ENCODE assay signal across 15 cellular contexts in genomic region chr14:50310445-50310844, GRCh38. TPM values are rescaled to one million over a fixed set of nuclear protein-coding genes. Genes with fewer than 3 reads are reported as not detected.
DNase-seq lines count a peak whose midpoint lies in the region; ATAC-seq and TF ChIP-seq lines count a peak whose summit lies in the region.
"Had no signal": no experiment of that assay in that cellular context is flagged by ENCODE, and none has a peak within 500 bp of the region (broad histone marks: within the 10 kb centered on the region; RNA-seq: fewer than 3 reads in every experiment).

No MANE protein-coding gene starts in this region.

- H3K4me3 ChIP-seq in A673 (ENCODE audit: low read depth, low read length, poor library complexity, severe bottlenecking) (peak overlapping the region; percentile 85), DOHH2 (ENCODE audit: low read length) (no peak overlapping the region; the same call in 1 of the 2 replicates), hepatocyte (no peak overlapping the region)

- BruUV-seq in A673 (replicated peaks; lab: Mats Ljungman, UMichigan): no TSS peak

- H4K20me1 ChIP-seq in DOHH2 (ENCODE audit: control insufficient read depth, insufficient read depth, low read depth, low read length) (no peaks in the 10 kb centered on the region), hepatocyte (ENCODE audit: insufficient read depth, poor library complexity, severe bottlenecking) (no peaks in the 10 kb centered on the region)

- H3K9me3 ChIP-seq in A673 (ENCODE audit: low read depth, low read length, poor library complexity, severe bottlenecking): no peaks in the 10 kb centered on the region
- peaks cover 12% of the 10 kb centered on the region for H3K9me3 ChIP-seq in DOHH2 (ENCODE audit: control insufficient read depth, insufficient read depth, low read length)
- no peaks in the 10 kb centered on the region for H3K9me3 ChIP-seq in hepatocyte (ENCODE audit: low read depth)
- H3K9me3 ChIP-seq: BE2C had no signal

- H3K9me2 ChIP-seq in DOHH2 (replicated peaks; ENCODE audit: control insufficient read depth, low read length): no peaks in the 10 kb centered on the region
- H3K9me2 ChIP-seq in hepatocyte (replicated peaks; ENCODE audit: insufficient read depth): no peaks in the 10 kb centered on the region

- H3K79me2 ChIP-seq in DOHH2 (ENCODE audit: control insufficient read depth, low read length) (peaks cover 82% of the 10 kb centered on the region), hepatocyte (peaks cover 71% of the 10 kb centered on the region)

- H3K4me1 ChIP-seq in A673 (ENCODE audit: insufficient read depth, low read length, poor library complexity, severe bottlenecking) (peaks cover 11% of the 10 kb centered on the region), DOHH2 (ENCODE audit: control insufficient read depth, low read length) (peaks cover 22% of the 10 kb centered on the region), hepatocyte (ENCODE audit: insufficient read depth) (peaks cover 11% of the 10 kb centered on the region)
- H3K4me1 ChIP-seq: BE2C had no signal

- ATAC-seq in HG03159 (IDR thresholded peaks at IDR 0.05; ENCODE audit: unreplicated experiment): no peak

- whole genome bisulfite sequencing in hepatocyte (ENCODE audit: low lambda C conversion rate, missing lambda C conversion rate): 98% methylated on average over 4 of the region's 4 CpGs

- H3K36me3 ChIP-seq in A673 (ENCODE audit: insufficient read depth, low read length, poor library complexity, severe bottlenecking): peaks cover 6% of the 10 kb centered on the region
- peaks cover 26% of the 10 kb centered on the region for H3K36me3 ChIP-seq in DOHH2 (ENCODE audit: control insufficient read depth, low read length)
- no peaks in the 10 kb centered on the region for H3K36me3 ChIP-seq in hepatocyte (replicated peaks; ENCODE audit: insufficient read depth, low read depth)
- H3K36me3 ChIP-seq: BE2C had no signal

- no peak for DNase-seq in A673 (ENCODE audit: low spot score)
- no peak for DNase-seq in hepatocyte (ENCODE audit: low spot score)
- no peak for DNase-seq in posterior vena cava (ENCODE audit: low spot score)
- DNase-seq in NCI-H1048 (lab: John Stamatoyannopoulos, UW): no peak
- DNase-seq in midbrain (lab: John Stamatoyannopoulos, UW): no peak
- DNase-seq: aorta, BE2C, foreskin fibroblast, H7, NCI-H1105, NCI-H446 treated with DMSO at 0.1 percent for 48 hours, T-helper 9 cell had no signal

- intact Hi-C loops in A673 (cut with micrococcal nuclease; ENCODE audit: unreplicated experiment) (loop anchor here (5.0 kb wide), 1 partner anchor 443 kb away; no protein-coding TSS in a partner anchor), posterior vena cava (cut with DNase I) (no loop called here)

- H3K27me3 ChIP-seq in A673 (replicated peaks; ENCODE audit: insufficient read depth, low read depth, low read length, poor library complexity) (no peaks in the 10 kb centered on the region), DOHH2 (ENCODE audit: control insufficient read depth, low read length) (no peaks in the 10 kb centered on the region), hepatocyte (no peaks in the 10 kb centered on the region)
- H3K27me3 ChIP-seq: BE2C had no signal

- H3K27ac ChIP-seq in A673 (ENCODE audit: low read depth, low read length, poor library complexity, severe bottlenecking) (no peak overlapping the region), DOHH2 (ENCODE audit: low read depth, low read length) (no peak overlapping the region), VCaP (peak overlapping the region; percentile 88), hepatocyte (no peak overlapping the region)

- POLR2A ChIA-PET in A673 (lab: Charles Lee; ENCODE audit: low non-redundant PET): no interaction called here

- CTCF ChIA-PET in A673 (lab: Charles Lee): no interaction called here

- TF ChIP-seq CTCF in A673 (conservative IDR thresholded peaks at IDR 0.05; ENCODE audit: low read depth, low read length) (no peak), DOHH2 (IDR thresholded peaks at IDR 0.05; ENCODE audit: low read depth, low read length, poor library complexity, severe bottlenecking) (no peak), VCaP (conservative IDR thresholded peaks at IDR 0.05) (no peak), hepatocyte (IDR thresholded peaks at IDR 0.05; ENCODE audit: poor library complexity) (no peak)

- no peak overlapping the region for H2AFZ ChIP-seq in hepatocyte

- H3K4me2 ChIP-seq in DOHH2 (ENCODE audit: low read length): peak overlapping the region; percentile 91
- H3K4me2 ChIP-seq in hepatocyte: peak overlapping the region; percentile 90

- H3F3A ChIP-seq in DOHH2 (ENCODE audit: control insufficient read depth, insufficient read depth): no peaks in the 10 kb centered on the region

RNA-seq across cellular contexts. Expression of gene L2HGDH, which starts 1.6 kb away (rescaled TPM):
- total RNA-seq in A673 (2021) (17.4 and 22.9 TPM in 2 replicates), hepatocyte (9.7 and 11.8 TPM in 2 replicates), posterior vena cava (1 to 10 TPM; 3.3 to 3.6 TPM)
- polyA plus RNA-seq in hepatocyte: 5.3 and 5.8 TPM in 2 replicates

RNA-seq across cellular contexts. Expression of gene DMAC2L, which starts 1.7 kb away (rescaled TPM):
- total RNA-seq in A673 (2021) (18.4 and 20.4 TPM in 2 replicates), hepatocyte (10.8 and 19.1 TPM in 2 replicates), posterior vena cava (10 to 100 TPM; 12.0 to 13.4 TPM)
- 12.5 and 14.1 TPM in 2 replicates for polyA plus RNA-seq in hepatocyte
